8 cellular contexts compared by ENCODE assay signal in genomic region chr2:54456526-54457325, GRCh38. TPM values are rescaled to one million over a fixed set of nuclear protein-coding genes. Genes with fewer than 3 reads are reported as not detected.
DNase-seq lines count a peak whose midpoint lies in the region; ATAC-seq, FAIRE-seq and TF ChIP-seq lines count a peak whose summit lies in the region.

No MANE protein-coding gene starts in this region.

- DNase-seq in A549 (ENCODE audit: low read depth in 1 of 2, low spot score in 1 of 2) (peak; percentile 42 to 50), GM13977 (ENCODE audit: low spot score) (peak; percentile 61), HL-60 (ENCODE audit: low read depth in 1 of 2, low spot score in 1 of 2) (no peak), dorsolateral prefrontal cortex (peak in 6 of 10 donors; percentile 31 to 71 (median 46)), lower leg skin (ENCODE audit: low spot score in 2 of 2) (no peak), testis (peak; percentile 44), cortex of kidney (lab: John Stamatoyannopoulos, UW) (no peak)

- CTCF ChIA-PET in A549 (lab: Yijun Ruan, JAX), result interaction anchor here (1.8 kb wide), 1 partner anchor 248 kb away, joined by 4 read pairs; no protein-coding TSS in a partner anchor

- H3K9me3 ChIP-seq in A549, result no peaks in the 10 kb centered on the region
- H3K9me3 ChIP-seq in SU-DHL-6 (ENCODE audit: insufficient read depth, low read length), result no peaks in the 10 kb centered on the region
- no peaks in the 10 kb centered on the region for H3K9me3 ChIP-seq in testis

- no peak for TF ChIP-seq CTCF in A549 (IDR thresholded peaks at IDR 0.05)
- no peak for TF ChIP-seq CTCF in GM13977 (IDR thresholded peaks at IDR 0.05; ENCODE audit: extremely low read depth, insufficient read depth, missing control alignments)
- no peak for TF ChIP-seq CTCF in HL-60 (IDR thresholded peaks at IDR 0.05; ENCODE audit: insufficient read depth, low read length)
- no peak for TF ChIP-seq CTCF in SU-DHL-6 (IDR thresholded peaks at IDR 0.05; ENCODE audit: insufficient read depth, low read length, poor library complexity, severe bottlenecking)
- TF ChIP-seq CTCF in dorsolateral prefrontal cortex (IDR thresholded peaks at IDR 0.05 in 54 of 56, conservative IDR thresholded peaks at IDR 0.05 in 2 of 56; ENCODE audit: low read depth in 1 of 56, partially characterized antibody in 56 of 56), result peak in 1 of 56 donors; percentile 1
- no peak for TF ChIP-seq CTCF in lower leg skin (IDR thresholded peaks at IDR 0.05)
- no peak for TF ChIP-seq CTCF in testis (IDR thresholded peaks at IDR 0.05)

- H3K4me2 ChIP-seq in A549 (peak overlapping the region; percentile 87), SU-DHL-6 (ENCODE audit: low read depth, low read length, poor library complexity, severe bottlenecking) (peak overlapping the region; percentile 67)

- intact Hi-C loops in dorsolateral prefrontal cortex (cut with DNase I), result loop anchor here (2.0 to 10.0 kb wide), 7 partner anchors 41 to 339 kb away; partner anchors contain the start of gene ACYP2 (in 1 of the 2)
- intact Hi-C loops in lower leg skin (cut with DNase I; ENCODE audit: low total_unique reads), result no loop called here
- intact Hi-C loops in testis (cut with DNase I; ENCODE audit: low total_unique reads), result no loop called here

- ATAC-seq in A549, result peak; percentile 65 to 74

- H3K4me3 ChIP-seq in A549, result peak overlapping the region; percentile 90
- peak overlapping the region; percentile 49 for H3K4me3 ChIP-seq in HL-60 (replicated peaks; ENCODE audit: insufficient read depth, low read length)
- peak overlapping the region; percentile 63 for H3K4me3 ChIP-seq in SU-DHL-6 (ENCODE audit: insufficient read depth, low read length, poor library complexity, severe bottlenecking)
- H3K4me3 ChIP-seq in dorsolateral prefrontal cortex, result peak overlapping the region; percentile 65 to 97 (median 82)
- peak overlapping the region; percentile 92 for H3K4me3 ChIP-seq in lower leg skin (ENCODE audit: low read depth, poor library complexity, severe bottlenecking)
- H3K4me3 ChIP-seq in testis, result peak overlapping the region; percentile 77 to 93

- H3K9me2 ChIP-seq in SU-DHL-6 (replicated peaks; ENCODE audit: insufficient read depth, low read length), result no peaks in the 10 kb centered on the region

- POLR2A ChIA-PET in A549 (lab: Yijun Ruan, JAX), result interaction anchor here (0.6 to 1.6 kb wide), 3 partner anchors 15 to 101 kb away, joined by 3 to 9 read pairs (median 6); no protein-coding TSS in a partner anchor

- peak overlapping the region; percentile 59 for H3K9ac ChIP-seq in SU-DHL-6 (ENCODE audit: low read length)

- TF ChIP-seq RAD21 in A549 (conservative IDR thresholded peaks at IDR 0.05 in 1 of 2, IDR thresholded peaks at IDR 0.05 in 1 of 2), result no peak; a peak in 1 of 5 replicates

- FAIRE-seq in A549 (lab: Jason Lieb, UNC), result no peak

- H3K27ac ChIP-seq in A549 (peak overlapping the region; percentile 89 to 96), HL-60 (replicated peaks) (no peak overlapping the region), SU-DHL-6 (ENCODE audit: low read depth, low read length) (peak overlapping the region; percentile 5; the same call in 1 of the 2 replicates), dorsolateral prefrontal cortex (peak overlapping the region; percentile 83 to 100 (median 99)), testis (peak overlapping the region; percentile 97 to 98)

- H3K36me3 ChIP-seq in SU-DHL-6 (ENCODE audit: low read length), result no peaks in the 10 kb centered on the region
- H3K36me3 ChIP-seq in testis (ENCODE audit: low read depth, missing control alignments), result no peaks in the 10 kb centered on the region

- H2AFZ ChIP-seq in SU-DHL-6 (ENCODE audit: low read depth, low read length, severe bottlenecking), result peak overlapping the region; percentile 69

- in situ Hi-C loops in GM13977 (cut with MboI; ENCODE audit: low pct_unique_long_range_greater_than_20kb, low sequenced_read_pairs, unreplicated experiment), result no loop called here

- H3F3A ChIP-seq in SU-DHL-6 (ENCODE audit: insufficient read depth), result peaks cover 11% of the 10 kb centered on the region

- 0% methylated on average over 6 of the region's 98 CpGs for WGBS in A549 (ENCODE audit: missing lambda C conversion rate)
- 0 to 1% methylated on average over 12 to 55 of the region's 98 CpGs for WGBS in lower leg skin, 2 donors
- 0 to 1% methylated on average over 8 to 53 of the region's 98 CpGs for WGBS in testis, 2 donors

- no peak; the same call in 1 of the 2 replicates for TF ChIP-seq POLR2A in A549 (IDR thresholded peaks at IDR 0.05; ENCODE audit: low read length)
- TF ChIP-seq POLR2A in lower leg skin (IDR thresholded peaks at IDR 0.05), result no peak
- TF ChIP-seq POLR2A in testis (IDR thresholded peaks at IDR 0.05), result no peak

- no peak for TF ChIP-seq EP300 in A549 (IDR thresholded peaks at IDR 0.05)

- H3K4me1 ChIP-seq in A549 (peaks cover 38% of the 10 kb centered on the region), testis (peaks cover 18% of the 10 kb centered on the region)

- H3K79me2 ChIP-seq in SU-DHL-6 (ENCODE audit: insufficient read depth, low read length), result peaks cover 38% of the 10 kb centered on the region

- H3K27me3 ChIP-seq in HL-60 (ENCODE audit: insufficient read depth, poor library complexity, severe bottlenecking) (peaks cover 44% of the 10 kb centered on the region), SU-DHL-6 (ENCODE audit: low read length) (no peaks in the 10 kb centered on the region), dorsolateral prefrontal cortex (no peaks in the 10 kb centered on the region), testis (no peaks in the 10 kb centered on the region)

- no peaks in the 10 kb centered on the region for H4K20me1 ChIP-seq in SU-DHL-6 (ENCODE audit: low read depth, low read length)

TF ChIP-seq in A549, 52 proteins besides CTCF, POLR2A, EP300 and RAD21:
- TF ChIP-seq JUN (IDR thresholded peaks at IDR 0.05), result peak in 1 of 2 experiments; percentile 4; a peak in 1 of 5 replicates
- no peak for TF ChIP-seq HMGXB4 (CRISPR knock-in tag; IDR thresholded peaks at IDR 0.05; ENCODE audit: borderline replicate concordance)
- TF ChIP-seq MAX (IDR thresholded peaks at IDR 0.05), result peak; percentile 16
- TF ChIP-seq PHF8 (IDR thresholded peaks at IDR 0.05; ENCODE audit: borderline replicate concordance, low read depth), result peak; percentile 26; the same call in 1 of the 2 replicates
- TF ChIP-seq BCL3 (IDR thresholded peaks at IDR 0.05), result peak; percentile 14; the same call in 1 of the 3 replicates
TF ChIP-seq in A549: peak in this region for 4.

RNA-seq across cellular contexts. Expression of gene SPTBN1, which starts 0.6 kb away (rescaled TPM):
- polyA plus RNA-seq in A549 (2011; rRNA removed), result 126 and 201 TPM in 2 replicates
- polyA plus RNA-seq in A549 (2012; cell fraction: cytosol; rRNA removed), result 23.9 and 24.0 TPM in 2 replicates
- polyA plus RNA-seq in A549 (2012; cell fraction: nucleus; rRNA removed), result 235 and 325 TPM in 2 replicates
- 105 to 117 TPM (median 115 TPM) in 3 replicates for polyA plus RNA-seq in A549 (2017; fragmentation: RNase III; extraction: RNeasy Plus Mini Kit Qiagen cat#74134 plus additional on column Dnase treatment)
- polyA minus RNA-seq in A549 (2011; rRNA and poly(A)+ RNA removed), result 264 and 290 TPM in 2 replicates
- 100 to 1,000 TPM; 567 to 884 (median 665) TPM for total RNA-seq in dorsolateral prefrontal cortex
- total RNA-seq in lower leg skin, result 100 to 1,000 TPM; 132 to 239 (median 195) TPM
- total RNA-seq in testis, result 100 to 1,000 TPM; 278 to 366 TPM
- polyA plus RNA-seq in testis (ENCODE audit: insufficient read depth, low read depth, low replicate concordance), result 143 TPM

Comparison
In these comparisons a context has a peak if more than half of its experiments do, and no peak if none do; other contexts are left out.
1. DNase-seq: peak in A549 (2 of 2), GM13977 (single experiment), dorsolateral prefrontal cortex (6 of 10) and testis (single experiment); none in HL-60 (0 of 2), lower leg skin (0 of 2) and cortex of kidney (single experiment).
2. intact Hi-C loops: an anchor here in dorsolateral prefrontal cortex (2.0 to 10.0 kb wide); none called in lower leg skin and testis.
3. Peak in every context shown above with its lines, with median percentiles within 50 percentile points of each other: H3K4me3 ChIP-seq.